In the genomic region with DNA sequence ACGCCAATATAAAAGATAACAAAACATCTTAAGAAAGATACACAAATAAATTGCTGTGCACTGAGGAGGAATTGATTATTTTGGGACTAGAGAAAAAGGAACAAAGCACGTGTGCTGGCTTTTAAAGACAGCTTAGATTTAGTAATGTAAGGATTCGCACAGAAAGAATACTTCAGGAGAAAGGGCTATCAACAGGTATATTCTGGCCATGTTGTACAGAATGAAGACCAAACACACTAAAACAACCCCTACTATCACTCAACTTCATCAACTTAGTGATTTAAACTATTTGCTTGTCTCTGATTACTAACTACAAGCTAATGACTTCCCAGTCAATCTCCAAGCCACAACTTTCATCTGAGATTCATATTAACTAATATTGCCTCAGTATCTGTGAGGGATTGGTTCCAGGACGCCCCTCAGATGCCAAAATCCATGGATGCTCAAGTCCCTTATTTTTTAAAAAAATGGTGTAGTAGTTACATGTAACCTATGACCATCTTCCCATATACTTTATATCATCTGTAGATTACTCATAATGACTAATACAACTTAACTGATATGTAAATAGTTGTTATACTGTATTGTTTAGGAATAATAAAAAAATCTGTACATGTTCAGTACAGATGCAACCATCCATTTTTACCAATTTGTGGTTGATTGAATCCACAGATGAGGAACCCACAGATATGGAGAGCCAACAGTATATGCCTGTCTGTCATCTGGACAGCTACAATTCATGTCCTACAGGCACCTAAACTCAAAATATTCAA, we compare ENCODE assay signal across 11 cellular contexts. TPM values are rescaled to one million over a fixed set of nuclear protein-coding genes. Genes with fewer than 3 reads are reported as not detected.
DNase-seq lines count a peak whose midpoint lies in the region; ATAC-seq and TF ChIP-seq lines count a peak whose summit lies in the region.
"Had no signal": no experiment of that assay in that cellular context is flagged by ENCODE, and none has a peak within 500 bp of the region (broad histone marks: within the 10 kb centered on the region; RNA-seq: fewer than 3 reads in every experiment).

No MANE protein-coding gene starts in this region.

- no peak for ATAC-seq in activated CD8-positive, alpha-beta T cell treated with anti-CD3 and anti-CD28 coated beads, Interleukin-2, amount 10 ng/mL, durations not matched to agents 7 days and 5 days

- H3K79me1 ChIP-seq in H9 (ENCODE audit: insufficient read depth, low read depth, low read length, poor library complexity, severe bottlenecking) (peaks cover 4% of the 10 kb centered on the region), mesenchymal stem cell (replicated peaks; ENCODE audit: low read length, poor library complexity, severe bottlenecking) (peaks cover 2% of the 10 kb centered on the region)

- peaks cover 53% of the 10 kb centered on the region for H3K79me2 ChIP-seq in H9 (ENCODE audit: insufficient read depth, low read length)

- peaks cover 14% of the 10 kb centered on the region for H3K23me2 ChIP-seq in H9 (ENCODE audit: insufficient read length, low read depth, low read length, poor library complexity, severe bottlenecking)

- H4K5ac ChIP-seq in H9 (ENCODE audit: insufficient read length, low read depth, low read length): no peak overlapping the region

- H4K8ac ChIP-seq in H9 (replicated peaks; ENCODE audit: insufficient read length, low read depth, low read length): no peak overlapping the region
- no peak overlapping the region for H4K8ac ChIP-seq in mesenchymal stem cell (ENCODE audit: low read length)

- no peak overlapping the region for H3K18ac ChIP-seq in H9 (ENCODE audit: insufficient read length, low read depth, low read length)
- no peak overlapping the region for H3K18ac ChIP-seq in mesenchymal stem cell (ENCODE audit: low read depth in 1 of 2, low read length in 2 of 2)

- WGBS in H9 (ENCODE audit: extremely low coverage, insufficient read length, low lambda C conversion rate): no CpG with 5 or more reads among the region's 4 CpGs
- 100% methylated on average over 1 of the region's 4 CpGs for WGBS in mesenchymal stem cell

- H2BK5ac ChIP-seq in H9 (ENCODE audit: insufficient read length, low read length): no peak overlapping the region
- no peak overlapping the region for H2BK5ac ChIP-seq in mesenchymal stem cell (ENCODE audit: low read depth, low read length, poor library complexity, severe bottlenecking)

- CTCF ChIA-PET in activated CD8-positive, alpha-beta T cell treated with anti-CD3 and anti-CD28 coated beads, Interleukin-2, amount 10 ng/mL, durations not matched to agents 7 days and 5 days (lab: Charles Lee): no interaction called here

- H3T11ph ChIP-seq in H9 (ENCODE audit: low read length): no peak overlapping the region

- no peak overlapping the region for H2BK20ac ChIP-seq in H9 (ENCODE audit: low read depth, low read length, poor library complexity, severe bottlenecking)

- no peaks in the 10 kb centered on the region for H3K9me3 ChIP-seq in H9 (ENCODE audit: control insufficient read depth, low read depth, low read length)
- H3K9me3 ChIP-seq in mesenchymal stem cell (ENCODE audit: control insufficient read depth, low read length): no peaks in the 10 kb centered on the region

- POLR2A ChIA-PET in activated CD8-positive, alpha-beta T cell treated with anti-CD3 and anti-CD28 coated beads, Interleukin-2, amount 10 ng/mL, durations not matched to agents 7 days and 5 days (lab: Charles Lee): interaction anchor here (3.0 kb wide), 1 partner anchor 18 kb away, joined by 11 read pairs; no protein-coding TSS in a partner anchor

- no peak overlapping the region for H2AFZ ChIP-seq in H9 (ENCODE audit: low read length)
- no peak overlapping the region for H2AFZ ChIP-seq in mesenchymal stem cell (ENCODE audit: low read depth, low read length)

- no peak overlapping the region for H2AK5ac ChIP-seq in H9 (ENCODE audit: insufficient read length, low read length)
- no peak overlapping the region for H2AK5ac ChIP-seq in mesenchymal stem cell (ENCODE audit: low read length, severe bottlenecking)

- H3K23ac ChIP-seq in H9 (ENCODE audit: insufficient read length, low read depth, low read length) (no peak overlapping the region), mesenchymal stem cell (ENCODE audit: low read length in 2 of 2) (no peak overlapping the region)

- DNase-seq in CD1c-positive myeloid dendritic cell (ENCODE audit: extremely low spot score): peak; percentile 31
- no peak for DNase-seq in H9
- DNase-seq in activated CD8-positive, alpha-beta T cell treated with anti-CD3 and anti-CD28 coated beads, Interleukin-2, amount 10 ng/mL, durations not matched to agents 7 days and 5 days: no peak
- DNase-seq in mesenchymal stem cell: no peak
- DNase-seq in NCI-H2029 treated with DMSO at 0.1 percent for 48 hours (lab: John Stamatoyannopoulos, UW): no peak
- no peak for DNase-seq in central memory CD4-positive, alpha-beta T cell
- DNase-seq in NCI-H1092 (lab: John Stamatoyannopoulos, UW): no peak
- DNase-seq in hepatic stellate cell (ENCODE audit: low spot score): no peak
- DNase-seq: NCI-H2081 treated with DMSO at 0.1 percent for 48 hours, SHP77 had no signal

- peak overlapping the region in 2 of 3 experiments; percentile 12 to 62; a peak in 3 of 7 replicates for H3K27ac Mint-ChIP-seq in H9
- no peak overlapping the region for H3K27ac Mint-ChIP-seq in activated CD8-positive, alpha-beta T cell treated with anti-CD3 and anti-CD28 coated beads, Interleukin-2, amount 10 ng/mL, durations not matched to agents 7 days and 5 days

- H3K9me3 Mint-ChIP-seq in H9: peaks cover 0 to 3% of the 10 kb centered on the region in 2 experiments; a peak in 2 of 5 replicates
- no peaks in the 10 kb centered on the region for H3K9me3 Mint-ChIP-seq in activated CD8-positive, alpha-beta T cell treated with anti-CD3 and anti-CD28 coated beads, Interleukin-2, amount 10 ng/mL, durations not matched to agents 7 days and 5 days (ENCODE audit: insufficient read depth)

- no peaks in the 10 kb centered on the region for H3K27me3 Mint-ChIP-seq in H9 (ENCODE audit: low read depth)
- H3K27me3 Mint-ChIP-seq in activated CD8-positive, alpha-beta T cell treated with anti-CD3 and anti-CD28 coated beads, Interleukin-2, amount 10 ng/mL, durations not matched to agents 7 days and 5 days (ENCODE audit: low read depth): no peaks in the 10 kb centered on the region

- H2BK15ac ChIP-seq in H9 (ENCODE audit: low read depth, low read length): no peak overlapping the region
- H2BK15ac ChIP-seq in mesenchymal stem cell (ENCODE audit: low read depth, poor library complexity, severe bottlenecking): no peak overlapping the region

- H4K91ac ChIP-seq in H9 (ENCODE audit: insufficient read length, low read depth, low read length) (no peak overlapping the region), mesenchymal stem cell (ENCODE audit: low read length) (no peak overlapping the region)

- no peak overlapping the region for H3K14ac ChIP-seq in H9 (ENCODE audit: insufficient read depth, low read length)
- H3K14ac ChIP-seq in mesenchymal stem cell (ENCODE audit: low read length in 2 of 2): no peak overlapping the region

- H3K4ac ChIP-seq in H9 (ENCODE audit: low read depth, low read length) (no peak overlapping the region), mesenchymal stem cell (ENCODE audit: low read depth in 1 of 2, low read length in 2 of 2) (no peak overlapping the region)

- no peak overlapping the region for H3K4me3 Mint-ChIP-seq in H9
- H3K4me3 Mint-ChIP-seq in activated CD8-positive, alpha-beta T cell treated with anti-CD3 and anti-CD28 coated beads, Interleukin-2, amount 10 ng/mL, durations not matched to agents 7 days and 5 days: peak overlapping the region; percentile 86

- H3K9ac ChIP-seq in H9 (ENCODE audit: extremely low read depth, insufficient read length, low read length) (no peak overlapping the region), mesenchymal stem cell (ENCODE audit: low read length) (peak overlapping the region; percentile 35)

- H2BK12ac ChIP-seq in H9 (ENCODE audit: insufficient read length, low read depth, low read length): no peak overlapping the region
- no peak overlapping the region for H2BK12ac ChIP-seq in mesenchymal stem cell (ENCODE audit: low read length in 2 of 2)

- no peak for TF ChIP-seq CTCF in H9 (conservative IDR thresholded peaks at IDR 0.05)

- H3K4me1 Mint-ChIP-seq in H9: peaks cover 32 to 39% of the 10 kb centered on the region in 2 experiments
- H3K4me1 Mint-ChIP-seq in activated CD8-positive, alpha-beta T cell treated with anti-CD3 and anti-CD28 coated beads, Interleukin-2, amount 10 ng/mL, durations not matched to agents 7 days and 5 days (ENCODE audit: low read depth): peaks cover 55% of the 10 kb centered on the region

- H3K4me3 ChIP-seq in mesenchymal stem cell (ENCODE audit: insufficient read depth in 1 of 2, low read depth in 1 of 2, low read length in 2 of 2): no peak overlapping the region
- H3K4me3 ChIP-seq: cardiac muscle cell had no signal

- H3K27ac ChIP-seq in H9 (ENCODE audit: insufficient read length, low read depth, low read length) (no peak overlapping the region), mesenchymal stem cell (ENCODE audit: low read length, poor library complexity, severe bottlenecking) (no peak overlapping the region)

- H2BK120ac ChIP-seq in H9 (ENCODE audit: low read depth, low read length, poor library complexity, severe bottlenecking) (no peak overlapping the region), mesenchymal stem cell (ENCODE audit: low read depth, low read length) (no peak overlapping the region)

- H3K27me3 ChIP-seq in H9 (ENCODE audit: insufficient read depth, low read length): no peaks in the 10 kb centered on the region
- no peaks in the 10 kb centered on the region for H3K27me3 ChIP-seq in mesenchymal stem cell (ENCODE audit: control insufficient read depth in 1 of 2, insufficient read depth in 1 of 2, low read length in 2 of 2)
- H3K27me3 ChIP-seq: cardiac muscle cell had no signal

- peaks cover 68 to 87% (median 80%) of the 10 kb centered on the region in 3 experiments for H3K36me3 Mint-ChIP-seq in H9 (ENCODE audit: insufficient read depth in 1 of 3, low read depth in 3 of 3)
- H3K36me3 Mint-ChIP-seq in activated CD8-positive, alpha-beta T cell treated with anti-CD3 and anti-CD28 coated beads, Interleukin-2, amount 10 ng/mL, durations not matched to agents 7 days and 5 days (ENCODE audit: low read depth): peaks cover 76% of the 10 kb centered on the region

- no peaks in the 10 kb centered on the region for H4K20me1 ChIP-seq in H9 (ENCODE audit: control insufficient read depth, insufficient read depth, insufficient read length)

- H3K4me2 ChIP-seq in H9 (ENCODE audit: insufficient read depth, insufficient read length, low read length) (no peak overlapping the region), mesenchymal stem cell (ENCODE audit: low read length, poor library complexity, severe bottlenecking) (no peak overlapping the region)

- no peak overlapping the region for H3K56ac ChIP-seq in H9 (ENCODE audit: insufficient read length, low read depth, low read length)

- peaks cover 3% of the 10 kb centered on the region; the same call in 1 of the 2 replicates for H3K4me1 ChIP-seq in H9 (ENCODE audit: insufficient read depth, low read length)
- H3K4me1 ChIP-seq in mesenchymal stem cell (ENCODE audit: control insufficient read depth, insufficient read depth, low read depth, low read length): peaks cover 9% of the 10 kb centered on the region

- peaks cover 8 to 30% of the 10 kb centered on the region in 2 experiments for H3K36me3 ChIP-seq in mesenchymal stem cell (ENCODE audit: control insufficient read depth in 1 of 2, insufficient read depth in 2 of 2, low read depth in 1 of 2, low read length in 2 of 2)

RNA-seq across cellular contexts. Expression of gene DEK, which starts 4.5 kb away (rescaled TPM):
- 216 and 217 TPM in 2 replicates for total RNA-seq in H9 (2021)
- 100 to 1,000 TPM; 251 to 255 TPM for total RNA-seq in activated CD8-positive, alpha-beta T cell treated with anti-CD3 and anti-CD28 coated beads, Interleukin-2, amount 10 ng/mL, durations not matched to agents 7 days and 5 days
- 82.1 TPM for polyA plus RNA-seq in mesenchymal stem cell (2013, experiment 1 of 2)
- 79.4 TPM for polyA plus RNA-seq in mesenchymal stem cell (2013, experiment 2 of 2)
